Comparison of ENCODE assay signal across 8 cellular contexts in genomic region chrX:103831803-103832544, GRCh38. TPM values are rescaled to one million over a fixed set of nuclear protein-coding genes. Genes with fewer than 3 reads are reported as not detected.
DNase-seq lines count a peak whose midpoint lies in the region; ATAC-seq and TF ChIP-seq lines count a peak whose summit lies in the region.

TSS of gene RAB9B (minus strand) at chrX:103832257. CDS start at chrX:103825784, 6,473 bp downstream.

- peak within 1 kb of the TSS; percentile 58 to 75 (median 65) for H3K4me3 ChIP-seq in BLaER1 treated with 17β-estradiol and CSF1 and Interleukin-3, amounts not matched to agents 10 nM and 100 nM
- H3K4me3 ChIP-seq in OCI-LY1 (ENCODE audit: low read depth, low read length, poor library complexity, severe bottlenecking), result peak within 1 kb of the TSS; percentile 65

- no peaks in the 10 kb centered on the region for H3K79me2 ChIP-seq in OCI-LY1 (ENCODE audit: insufficient read depth, low read length)

- H3K27ac ChIP-seq in BLaER1 treated with 17β-estradiol and CSF1 and Interleukin-3, amounts not matched to agents 10 nM and 100 nM, result peak within 1 kb of the TSS in 5 of 11 experiments; percentile 13 to 45 (median 28); a peak in 6 of 22 replicates
- H3K27ac ChIP-seq in OCI-LY1 (ENCODE audit: low read depth, low read length, poor library complexity, severe bottlenecking), result no peak within 1 kb of the TSS

- H2AFZ ChIP-seq in OCI-LY1 (ENCODE audit: low read length), result no peak within 1 kb of the TSS

- no peak for TF ChIP-seq CTCF in OCI-LY1 (IDR thresholded peaks at IDR 0.05; ENCODE audit: low read length)
- TF ChIP-seq CTCF in omental fat pad (IDR thresholded peaks at IDR 0.05), result no peak

- no peaks in the 10 kb centered on the region for H3K36me3 ChIP-seq in BLaER1 treated with 17β-estradiol and CSF1 and Interleukin-3, amounts not matched to agents 10 nM and 100 nM
- H3K36me3 ChIP-seq in OCI-LY1 (ENCODE audit: insufficient read depth, low read length), result no peaks in the 10 kb centered on the region

- H3K9ac ChIP-seq in BLaER1 treated with 17β-estradiol and CSF1 and Interleukin-3, amounts not matched to agents 10 nM and 100 nM, result peak within 1 kb of the TSS; percentile 53 to 76 (median 64); a peak in 20 of 22 replicates
- H3K9ac ChIP-seq in OCI-LY1 (ENCODE audit: low read length), result peak within 1 kb of the TSS; percentile 51; the same call in 1 of the 2 replicates

- ATAC-seq in GM19328 (IDR thresholded peaks at IDR 0.05; ENCODE audit: unreplicated experiment) (peak; percentile 84), HG03460 (IDR thresholded peaks at IDR 0.05; ENCODE audit: unreplicated experiment) (peak; percentile 95), omental fat pad (ENCODE audit: low FRiP score) (peak; percentile 88)

- H3K4me2 ChIP-seq in BLaER1 treated with 17β-estradiol and CSF1 and Interleukin-3, amounts not matched to agents 10 nM and 100 nM, result peak within 1 kb of the TSS; percentile 63 to 83 (median 76)
- H3K4me2 ChIP-seq in OCI-LY1 (ENCODE audit: low read length), result peak within 1 kb of the TSS; percentile 79

- H3K9me2 ChIP-seq in OCI-LY1 (ENCODE audit: low read depth, low read length), result no peaks in the 10 kb centered on the region

- H3F3A ChIP-seq in OCI-LY1 (ENCODE audit: insufficient read depth, low read length), result no peaks in the 10 kb centered on the region

- peaks cover 0 to 4% (median 0%) of the 10 kb centered on the region in 10 experiments; a peak in 2 of 20 replicates for H3K4me1 ChIP-seq in BLaER1 treated with 17β-estradiol and CSF1 and Interleukin-3, amounts not matched to agents 10 nM and 100 nM
- H3K4me1 ChIP-seq in OCI-LY1 (ENCODE audit: insufficient read depth, low read length, severe bottlenecking), result no peaks in the 10 kb centered on the region

- peak; percentile 74 for DNase-seq in activated naive CD4-positive, alpha-beta T cell treated with anti-CD3 and anti-CD28 coated beads, Interleukin-2, amount 50 U/mL, for 16 hours
- DNase-seq in head of caudate nucleus (peak; percentile 30 to 91 (median 80)), omental fat pad (ENCODE audit: low spot score) (no peak), ureter (ENCODE audit: low spot score) (peak; percentile 61)

- no peaks in the 10 kb centered on the region for H3K27me3 ChIP-seq in BLaER1 treated with 17β-estradiol and CSF1 and Interleukin-3, amounts not matched to agents 10 nM and 100 nM
- H3K27me3 ChIP-seq in OCI-LY1 (ENCODE audit: insufficient read depth, low read length), result no peaks in the 10 kb centered on the region

- H4K20me1 ChIP-seq in BLaER1 treated with 17β-estradiol and CSF1 and Interleukin-3, amounts not matched to agents 10 nM and 100 nM, result no peaks in the 10 kb centered on the region
- H4K20me1 ChIP-seq in OCI-LY1 (ENCODE audit: insufficient read depth, low read length), result no peaks in the 10 kb centered on the region

- intact Hi-C loops in head of caudate nucleus (cut with DNase I), result loop anchor here (5.0 to 10.0 kb wide), 2 partner anchors 145 to 303 kb away; partner anchors contain the start of gene MORF4L2

- peaks cover 0 to 6% (median 0%) of the 10 kb centered on the region in 11 experiments; a peak in 1 of 22 replicates for H3K9me3 ChIP-seq in BLaER1 treated with 17β-estradiol and CSF1 and Interleukin-3, amounts not matched to agents 10 nM and 100 nM (replicated peaks in 1 of 11)
- no peaks in the 10 kb centered on the region for H3K9me3 ChIP-seq in OCI-LY1 (ENCODE audit: low read length)

RNA-seq across cellular contexts. Expression of gene RAB9B, which starts in this region (rescaled TPM):
- total RNA-seq in omental fat pad, result 1 to 10 TPM in 1 of 4 donors, under 1 TPM in 3; 0.50 to 3.9 (median 0.76) TPM
- 6.5 TPM for total RNA-seq in ureter
